In genomic region chr3:153221748-153222162, GRCh38 we compare ENCODE assay signal across 8 cellular contexts. TPM values are rescaled to one million over a fixed set of nuclear protein-coding genes. Genes with fewer than 3 reads are reported as not detected.
A peak's percentile ranks its signal among the peaks of the same experiment; 100 is the strongest.
DNase-seq lines count a peak whose midpoint lies in the region; ATAC-seq and TF ChIP-seq lines count a peak whose summit lies in the region.

No MANE protein-coding gene starts in this region.

- no peak overlapping the region for H3K4me3 ChIP-seq in BJ (ENCODE audit: low read depth, low read length)
- no peak overlapping the region for H3K4me3 ChIP-seq in IMR-90 (ENCODE audit: insufficient read depth, low read depth, low read length)

- peak overlapping the region; percentile 79 for H2BK120ac ChIP-seq in IMR-90 (ENCODE audit: low read depth, low read length)

- peaks cover 2% of the 10 kb centered on the region; the same call in 1 of the 2 replicates for H3K4me1 ChIP-seq in IMR-90 (ENCODE audit: control insufficient read depth, insufficient read depth, low read length)

- in situ Hi-C loops in IMR-90 (cut with MboI; ENCODE audit: low sequenced_read_pairs): no loop called here

- peaks cover 5% of the 10 kb centered on the region for H3K9me1 ChIP-seq in IMR-90 (ENCODE audit: insufficient read depth, low read length)

- dilution Hi-C loops in IMR-90 (cut with HindIII; ENCODE audit: low sequenced_read_pairs, unreplicated experiment): no loop called here

- H3K23ac ChIP-seq in IMR-90 (ENCODE audit: low read depth, low read length): no peak overlapping the region

- no peak overlapping the region for H3K56ac ChIP-seq in IMR-90 (ENCODE audit: extremely low read depth, insufficient read depth, low read length)

- CTCF ChIA-PET in BJ (lab: Yijun Ruan, JAX) (interaction anchor here (1.8 kb wide), 1 partner anchor 12 kb away, joined by 5 read pairs; no protein-coding TSS in a partner anchor), IMR-90 (lab: Yijun Ruan, JAX) (interaction anchor here (0.6 kb wide), 1 partner anchor 12 kb away, joined by 3 read pairs; no protein-coding TSS in a partner anchor)
- CTCF ChIA-PET in activated CD4-positive, alpha-beta T cell treated with anti-CD3 and anti-CD28 coated beads for 36 hours (lab: Charles Lee): interaction anchor here (0.6 to 0.7 kb wide), 2 partner anchors 10 to 22 kb away, joined by 3 read pairs; no protein-coding TSS in a partner anchor

- peak overlapping the region; percentile 13; the same call in 1 of the 2 replicates for H3K9ac ChIP-seq in IMR-90 (ENCODE audit: low read depth, low read length)

- H3K36me3 Mint-ChIP-seq in activated CD4-positive, alpha-beta T cell treated with anti-CD3 and anti-CD28 coated beads for 36 hours (ENCODE audit: low read depth): no peaks in the 10 kb centered on the region
- no peaks in the 10 kb centered on the region for H3K36me3 Mint-ChIP-seq in dendritic cell treated with granulocyte-macrophage colony-stimulating factor and Interleukin-4, amounts not matched to agents 40 ng/mL and 50 ng/mL, for 4 days (ENCODE audit: low read depth)
- no peaks in the 10 kb centered on the region for H3K36me3 Mint-ChIP-seq in mesothelial cell of epicardium

- H4K8ac ChIP-seq in IMR-90 (ENCODE audit: low read depth in 2 of 2, low read length in 2 of 2): peak overlapping the region in 1 of 2 experiments; percentile 91; a peak in 2 of 4 replicates

- ATAC-seq in GM21390 (IDR thresholded peaks at IDR 0.05; ENCODE audit: unreplicated experiment) (peak; percentile 96), IMR-90 (ENCODE audit: low read depth) (peak; percentile 99), HG02840 (IDR thresholded peaks at IDR 0.05; ENCODE audit: low FRiP score, unreplicated experiment) (no peak)
- peak; percentile 97 for ATAC-seq in activated CD4-positive, alpha-beta T cell treated with anti-CD3 and anti-CD28 coated beads for 36 hours

- peak; percentile 79 for TF ChIP-seq POLR2A in IMR-90 (IDR thresholded peaks at IDR 0.05; ENCODE audit: low read depth, low read length)

- H2BK20ac ChIP-seq in IMR-90 (ENCODE audit: low read depth, low read length): no peak overlapping the region

- H2BK5ac ChIP-seq in IMR-90 (ENCODE audit: low read depth, low read length, poor library complexity, severe bottlenecking): peak overlapping the region; percentile 94

- H3K9me3 Mint-ChIP-seq in activated CD4-positive, alpha-beta T cell treated with anti-CD3 and anti-CD28 coated beads for 36 hours (ENCODE audit: low read depth): peaks cover 3% of the 10 kb centered on the region
- no peaks in the 10 kb centered on the region for H3K9me3 Mint-ChIP-seq in dendritic cell treated with granulocyte-macrophage colony-stimulating factor and Interleukin-4, amounts not matched to agents 40 ng/mL and 50 ng/mL, for 4 days
- no peaks in the 10 kb centered on the region for H3K9me3 Mint-ChIP-seq in mesothelial cell of epicardium

- H3K4me3 Mint-ChIP-seq in activated CD4-positive, alpha-beta T cell treated with anti-CD3 and anti-CD28 coated beads for 36 hours: peak overlapping the region; percentile 58
- peak overlapping the region; percentile 50 for H3K4me3 Mint-ChIP-seq in dendritic cell treated with granulocyte-macrophage colony-stimulating factor and Interleukin-4, amounts not matched to agents 40 ng/mL and 50 ng/mL, for 4 days
- no peak overlapping the region for H3K4me3 Mint-ChIP-seq in mesothelial cell of epicardium

- peak overlapping the region; percentile 88 for H3K27ac Mint-ChIP-seq in activated CD4-positive, alpha-beta T cell treated with anti-CD3 and anti-CD28 coated beads for 36 hours
- peak overlapping the region; percentile 88 for H3K27ac Mint-ChIP-seq in dendritic cell treated with granulocyte-macrophage colony-stimulating factor and Interleukin-4, amounts not matched to agents 40 ng/mL and 50 ng/mL, for 4 days
- peak overlapping the region; percentile 90 for H3K27ac Mint-ChIP-seq in mesothelial cell of epicardium

- DNase-seq in BJ (ENCODE audit: low read depth) (peak; percentile 81), IMR-90 (peak; percentile 99), mesothelial cell of epicardium (ENCODE audit: low spot score in 2 of 2, unreplicated experiment in 2 of 2) (peak in 1 of 2 experiments; percentile 40)
- DNase-seq in activated CD4-positive, alpha-beta T cell treated with anti-CD3 and anti-CD28 coated beads for 36 hours: peak; percentile 68
- peak; percentile 68 for DNase-seq in stimulated activated CD8-positive, alpha-beta memory T cell treated with anti-CD3 and anti-CD28 coated beads, Interleukin-4, amount 100 ng/mL, for 48 hours

- BruUV-seq in IMR-90 (replicated peaks; lab: Mats Ljungman, UMichigan): no TSS peak

- intact Hi-C loops in IMR-90 (cut with micrococcal nuclease): no loop called here
- intact Hi-C loops in activated CD4-positive, alpha-beta T cell treated with anti-CD3 and anti-CD28 coated beads for 36 hours (cut with DNase I, micrococcal nuclease): loop anchor here (2.0 to 5.0 kb wide), 3 partner anchors 61 to 179 kb away; no protein-coding TSS in a partner anchor
- intact Hi-C loops in dendritic cell treated with granulocyte-macrophage colony-stimulating factor and Interleukin-4, amounts not matched to agents 40 ng/mL and 50 ng/mL, for 4 days (cut with micrococcal nuclease): no loop called here

- POLR2A ChIA-PET in BJ (lab: Charles Lee) (no interaction called here), IMR-90 (lab: Charles Lee; ENCODE audit: unreplicated experiment) (interaction anchor here (0.9 kb wide), 1 partner anchor 11 kb away, joined by 4 read pairs; no protein-coding TSS in a partner anchor)
- POLR2A ChIA-PET in activated CD4-positive, alpha-beta T cell treated with anti-CD3 and anti-CD28 coated beads for 36 hours (lab: Charles Lee): interaction anchor here (0.8 kb wide), 1 partner anchor 13 kb away, joined by 4 read pairs; no protein-coding TSS in a partner anchor

- H2BK15ac ChIP-seq in IMR-90 (ENCODE audit: low read depth, low read length): no peak overlapping the region

- peak overlapping the region; percentile 55 for H3K4me2 ChIP-seq in IMR-90 (ENCODE audit: low read depth, low read length)

- peak overlapping the region; percentile 34 for H4K91ac ChIP-seq in IMR-90 (ENCODE audit: insufficient read depth, low read depth, low read length)

- no peaks in the 10 kb centered on the region for H3K27me3 Mint-ChIP-seq in activated CD4-positive, alpha-beta T cell treated with anti-CD3 and anti-CD28 coated beads for 36 hours
- H3K27me3 Mint-ChIP-seq in dendritic cell treated with granulocyte-macrophage colony-stimulating factor and Interleukin-4, amounts not matched to agents 40 ng/mL and 50 ng/mL, for 4 days: no peaks in the 10 kb centered on the region
- no peaks in the 10 kb centered on the region for H3K27me3 Mint-ChIP-seq in mesothelial cell of epicardium (ENCODE audit: low read depth)

- peak overlapping the region; percentile 24; the same call in 1 of the 2 replicates for H3K4ac ChIP-seq in IMR-90 (ENCODE audit: low read depth, low read length)

- WGBS in IMR-90 (ENCODE audit: extremely low coverage in 2 of 2, insufficient read length in 1 of 2), 2 experiments: no CpG with 5 or more reads among the region's 9 CpGs

- H4K5ac ChIP-seq in IMR-90 (ENCODE audit: low read depth, low read length): peak overlapping the region; percentile 67

- no peaks in the 10 kb centered on the region for H3K36me3 ChIP-seq in BJ (ENCODE audit: control insufficient read depth, insufficient read depth, low read length)
- H3K36me3 ChIP-seq in IMR-90 (ENCODE audit: control insufficient read depth, insufficient read depth, low read length): no peaks in the 10 kb centered on the region

- no peaks in the 10 kb centered on the region for H3K9me3 ChIP-seq in IMR-90 (ENCODE audit: control insufficient read depth, insufficient read depth, low read length)

- H3K4me1 Mint-ChIP-seq in activated CD4-positive, alpha-beta T cell treated with anti-CD3 and anti-CD28 coated beads for 36 hours: peaks cover 59% of the 10 kb centered on the region
- H3K4me1 Mint-ChIP-seq in dendritic cell treated with granulocyte-macrophage colony-stimulating factor and Interleukin-4, amounts not matched to agents 40 ng/mL and 50 ng/mL, for 4 days (ENCODE audit: low read depth): peaks cover 44% of the 10 kb centered on the region
- H3K4me1 Mint-ChIP-seq in mesothelial cell of epicardium: peaks cover 10% of the 10 kb centered on the region

- no peak for TF ChIP-seq CTCF in BJ (IDR thresholded peaks at IDR 0.05; ENCODE audit: insufficient read depth, low read depth, low read length)
- TF ChIP-seq CTCF in IMR-90 (conservative IDR thresholded peaks at IDR 0.05; ENCODE audit: low read depth, low read length): no peak
- no peak for TF ChIP-seq CTCF in mesothelial cell of epicardium (IDR thresholded peaks at IDR 0.05; ENCODE audit: unreplicated experiment)

- H3K27me3 ChIP-seq in BJ (ENCODE audit: control insufficient read depth, insufficient read depth, low read length) (no peaks in the 10 kb centered on the region), IMR-90 (ENCODE audit: control insufficient read depth, insufficient read depth, low read length) (no peaks in the 10 kb centered on the region)

- peak overlapping the region; percentile 57 for H3K27ac ChIP-seq in IMR-90 (ENCODE audit: insufficient read depth, low read length)

- peak overlapping the region; percentile 2 for H2AFZ ChIP-seq in IMR-90 (replicated peaks; ENCODE audit: low read length, poor library complexity)

- H2AK9ac ChIP-seq in IMR-90 (replicated peaks; ENCODE audit: low read depth, low read length, poor library complexity): no peak overlapping the region

- no peaks in the 10 kb centered on the region for H3K79me1 ChIP-seq in IMR-90 (ENCODE audit: low read depth in 1 of 2, low read length in 2 of 2)

- H3K14ac ChIP-seq in IMR-90 (replicated peaks; ENCODE audit: low read depth, low read length): no peak overlapping the region

- peak overlapping the region; percentile 68; the same call in 1 of the 2 replicates for H3K18ac ChIP-seq in IMR-90 (ENCODE audit: low read depth, low read length)

- no peaks in the 10 kb centered on the region for H4K20me1 ChIP-seq in IMR-90 (ENCODE audit: insufficient read depth, low read length)

- TF ChIP-seq RAD21 in IMR-90 (IDR thresholded peaks at IDR 0.05; ENCODE audit: low read length): peak; percentile 26; the same call in 1 of the 2 replicates

- no peak overlapping the region for H2AK5ac ChIP-seq in IMR-90 (ENCODE audit: low read depth, low read length)

RNA-seq across cellular contexts. Expression of gene RAP2B, which starts 59.7 kb away (rescaled TPM):
- polyA plus RNA-seq in BJ (2011; rRNA removed) (7.0 and 7.2 TPM in 2 replicates), IMR-90 (2012; rRNA removed) (6.1 and 6.6 TPM in 2 replicates)
- polyA minus RNA-seq in BJ (2011; rRNA and poly(A)+ RNA removed): 14.9 and 19.2 TPM in 2 replicates
- total RNA-seq in IMR-90 (2012; rRNA removed) (12.4 and 18.1 TPM in 2 replicates), mesothelial cell of epicardium (15.2 to 16.2 TPM (median 15.4 TPM) in 3 replicates)
- polyA plus RNA-seq in IMR-90 (2012; cell fraction: cytosol; rRNA removed): 6.3 and 6.4 TPM in 2 replicates
- polyA plus RNA-seq in IMR-90 (2012; cell fraction: nucleus; rRNA removed; ENCODE audit: low replicate concordance): 2.0 and 2.1 TPM in 2 replicates
- total RNA-seq in activated CD4-positive, alpha-beta T cell treated with anti-CD3 and anti-CD28 coated beads for 36 hours: 10 to 100 TPM; 10.4 TPM

Comparison
In these comparisons a context has a peak if more than half of its experiments do, and no peak if none do; other contexts are left out.
1. intact Hi-C loops: an anchor here in activated CD4-positive, alpha-beta T cell treated with anti-CD3 and anti-CD28 coated beads for 36 hours (2.0 to 5.0 kb wide); none called in IMR-90 and dendritic cell treated with granulocyte-macrophage colony-stimulating factor and Interleukin-4, amounts not matched to agents 40 ng/mL and 50 ng/mL, for 4 days.